In the genomic region with DNA sequence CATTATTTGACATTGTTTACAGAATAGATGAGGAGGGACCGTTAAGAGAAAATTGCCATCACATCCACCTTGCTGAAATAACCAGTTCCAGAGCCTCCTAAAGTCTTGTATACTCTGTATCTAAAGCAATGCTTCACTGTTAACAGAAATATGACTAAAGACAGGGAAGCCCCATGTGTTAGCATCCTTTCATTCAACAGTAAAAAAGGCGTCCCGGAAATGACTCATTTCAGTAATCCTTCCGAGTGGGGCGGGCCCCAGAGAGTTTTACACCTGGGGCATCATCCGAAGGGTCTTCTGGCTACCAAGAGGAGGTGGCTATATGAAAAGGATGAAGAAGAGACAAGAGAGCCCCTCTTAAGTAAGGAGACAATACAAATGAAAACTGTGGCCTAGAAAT, we compare ENCODE assay signal across 15 cellular contexts.
DNase-seq lines count a peak whose midpoint lies in the region; ATAC-seq, FAIRE-seq and TF ChIP-seq lines count a peak whose summit lies in the region.
"Had no signal": no experiment of that assay in that cellular context is flagged by ENCODE, and none has a peak within 500 bp of the region (broad histone marks: within the 10 kb centered on the region; RNA-seq: fewer than 3 reads in every experiment).

No MANE protein-coding gene starts in this region.

- peak overlapping the region; percentile 52 for H3K27ac Mint-ChIP-seq in activated CD8-positive, alpha-beta T cell treated with anti-CD3 and anti-CD28 coated beads for 36 hours
- H3K27ac Mint-ChIP-seq in activated CD8-positive, alpha-beta T cell treated with anti-CD3 and anti-CD28 coated beads, Interleukin-2, amount 10 ng/mL, durations not matched to agents 7 days and 5 days: no peak overlapping the region

- POLR2A ChIA-PET in activated CD8-positive, alpha-beta T cell treated with anti-CD3 and anti-CD28 coated beads for 36 hours (lab: Charles Lee): no interaction called here
- POLR2A ChIA-PET in activated CD8-positive, alpha-beta T cell treated with anti-CD3 and anti-CD28 coated beads, Interleukin-2, amount 10 ng/mL, durations not matched to agents 7 days and 5 days (lab: Charles Lee): interaction anchor here (0.9 kb wide), 1 partner anchor 20 kb away, joined by 3 read pairs; no protein-coding TSS in a partner anchor
- POLR2A ChIA-PET in OCI-LY7 (lab: Charles Lee): interaction anchor here (0.6 kb wide), 2 partner anchors 61 to 296 kb away, joined by 3 read pairs; no protein-coding TSS in a partner anchor

- H3K4me3 ChIP-seq in OCI-LY7 (ENCODE audit: low read depth, low read length, poor library complexity, severe bottlenecking) (no peak overlapping the region), bronchial epithelial cell (ENCODE audit: low read depth, low read length) (no peak overlapping the region), kidney (ENCODE audit: low read length in 2 of 2) (no peak overlapping the region)
- H3K4me3 ChIP-seq: vagina had no signal

- peaks cover 9% of the 10 kb centered on the region; the same call in 1 of the 2 replicates for H3K79me2 ChIP-seq in OCI-LY7 (ENCODE audit: insufficient read depth, low read depth, low read length)

- peaks cover 24% of the 10 kb centered on the region for H3K36me3 Mint-ChIP-seq in activated CD8-positive, alpha-beta T cell treated with anti-CD3 and anti-CD28 coated beads for 36 hours (ENCODE audit: low read depth)
- H3K36me3 Mint-ChIP-seq in activated CD8-positive, alpha-beta T cell treated with anti-CD3 and anti-CD28 coated beads, Interleukin-2, amount 10 ng/mL, durations not matched to agents 7 days and 5 days (ENCODE audit: low read depth): peaks cover 26% of the 10 kb centered on the region

- H3K9me3 ChIP-seq in OCI-LY7 (ENCODE audit: low read length) (peaks cover 23% of the 10 kb centered on the region), kidney (ENCODE audit: control insufficient read depth in 1 of 2, low read length in 2 of 2) (no peaks in the 10 kb centered on the region)
- H3K9me3 ChIP-seq: vagina had no signal

- H3K4me1 ChIP-seq in OCI-LY7 (ENCODE audit: insufficient read depth, low read length, poor library complexity, severe bottlenecking) (peaks cover 41% of the 10 kb centered on the region), kidney (ENCODE audit: control insufficient read depth in 1 of 2, insufficient read depth in 1 of 2, low read depth in 1 of 2, low read length in 2 of 2) (peaks cover 2 to 6% of the 10 kb centered on the region in 2 donors)

- no peaks in the 10 kb centered on the region for H3K9me2 ChIP-seq in OCI-LY7 (ENCODE audit: insufficient read depth, low read length)

- intact Hi-C loops in activated CD8-positive, alpha-beta T cell treated with anti-CD3 and anti-CD28 coated beads for 36 hours (cut with micrococcal nuclease): no loop called here
- intact Hi-C loops in OCI-LY7 (cut with micrococcal nuclease; ENCODE audit: unreplicated experiment): no loop called here
- intact Hi-C loops in kidney (cut with DNase I): no loop called here

- BruUV-seq in OCI-LY7 (replicated peaks; lab: Mats Ljungman, UMichigan): no TSS peak

- H3K4me2 ChIP-seq in OCI-LY7 (ENCODE audit: low read length): peak overlapping the region; percentile 13; the same call in 1 of the 2 replicates

- H2AFZ ChIP-seq in OCI-LY7 (ENCODE audit: low read length): no peak overlapping the region

- peaks cover 24% of the 10 kb centered on the region for H3K4me1 Mint-ChIP-seq in activated CD8-positive, alpha-beta T cell treated with anti-CD3 and anti-CD28 coated beads for 36 hours (ENCODE audit: low read depth)
- peaks cover 18% of the 10 kb centered on the region for H3K4me1 Mint-ChIP-seq in activated CD8-positive, alpha-beta T cell treated with anti-CD3 and anti-CD28 coated beads, Interleukin-2, amount 10 ng/mL, durations not matched to agents 7 days and 5 days (ENCODE audit: low read depth)

- H3K36me3 ChIP-seq in OCI-LY7 (ENCODE audit: insufficient read depth, low read length) (peaks cover 40% of the 10 kb centered on the region), bronchial epithelial cell (ENCODE audit: control insufficient read depth, insufficient read depth, low read length) (no peaks in the 10 kb centered on the region), kidney (ENCODE audit: control insufficient read depth in 1 of 2, insufficient read depth in 2 of 2, low read length in 2 of 2) (no peaks in the 10 kb centered on the region)
- H3K36me3 ChIP-seq: vagina had no signal

- H3K27me3 ChIP-seq in bronchial epithelial cell (ENCODE audit: control insufficient read depth, insufficient read depth, low read length): no peaks in the 10 kb centered on the region
- H3K27me3 ChIP-seq: vagina had no signal

- FAIRE-seq in bronchial epithelial cell (lab: Jason Lieb, UNC) (no peak), kidney (lab: Jason Lieb, UNC) (no peak)
- FAIRE-seq: frontal cortex had no signal

- TF ChIP-seq CTCF in activated CD8-positive, alpha-beta T cell treated with anti-CD3 and anti-CD28 coated beads for 36 hours (IDR thresholded peaks at IDR 0.05): no peak
- TF ChIP-seq CTCF in OCI-LY7 (conservative IDR thresholded peaks at IDR 0.05; ENCODE audit: low read length) (no peak), bronchial epithelial cell (IDR thresholded peaks at IDR 0.05; ENCODE audit: insufficient read depth, low read length, severe bottlenecking) (no peak), kidney (IDR thresholded peaks at IDR 0.05; ENCODE audit: borderline replicate concordance, extremely low read depth, insufficient read depth) (no peak)

- H3K27ac ChIP-seq in OCI-LY7 (ENCODE audit: low read depth, low read length, poor library complexity, severe bottlenecking): peak overlapping the region; percentile 38
- no peak overlapping the region for H3K27ac ChIP-seq in kidney (ENCODE audit: low read depth in 2 of 2, low read length in 2 of 2)
- H3K27ac ChIP-seq: vagina had no signal

- DNase-seq in activated CD8-positive, alpha-beta T cell treated with anti-CD3 and anti-CD28 coated beads for 36 hours: peak; percentile 39
- no peak for DNase-seq in activated CD8-positive, alpha-beta T cell treated with anti-CD3 and anti-CD28 coated beads, Interleukin-2, amount 10 ng/mL, durations not matched to agents 7 days and 5 days
- DNase-seq in ELR (ENCODE audit: low read depth) (peak; percentile 77), OCI-LY7 (ENCODE audit: low spot score) (peak; percentile 55), bronchial epithelial cell (ENCODE audit: low read depth) (peak; percentile 54), NCI-H82 (lab: John Stamatoyannopoulos, UW) (no peak), kidney (no peak), DMS153 treated with DMSO at 0.1 percent for 48 hours (lab: John Stamatoyannopoulos, UW; ENCODE audit: unreplicated experiment) (no peak)
- DNase-seq: CD8-positive, alpha-beta memory T cell; central memory CD4-positive, alpha-beta T cell; effector memory CD4-positive, alpha-beta T cell; naive thymus-derived CD4-positive, alpha-beta T cell; NCI-H1048 had no signal

- no peaks in the 10 kb centered on the region for H3K27me3 Mint-ChIP-seq in activated CD8-positive, alpha-beta T cell treated with anti-CD3 and anti-CD28 coated beads for 36 hours
- H3K27me3 Mint-ChIP-seq in activated CD8-positive, alpha-beta T cell treated with anti-CD3 and anti-CD28 coated beads, Interleukin-2, amount 10 ng/mL, durations not matched to agents 7 days and 5 days (ENCODE audit: low read depth): no peaks in the 10 kb centered on the region
- H3K27me3 Mint-ChIP-seq: CD8-positive, alpha-beta memory T cell; naive thymus-derived CD4-positive, alpha-beta T cell had no signal

- H4K20me1 ChIP-seq in OCI-LY7 (ENCODE audit: insufficient read depth, low read length): no peaks in the 10 kb centered on the region

- CTCF ChIA-PET in activated CD8-positive, alpha-beta T cell treated with anti-CD3 and anti-CD28 coated beads for 36 hours (lab: Charles Lee): no interaction called here
- CTCF ChIA-PET in activated CD8-positive, alpha-beta T cell treated with anti-CD3 and anti-CD28 coated beads, Interleukin-2, amount 10 ng/mL, durations not matched to agents 7 days and 5 days (lab: Charles Lee): interaction anchor here (1.0 to 1.2 kb wide), 2 partner anchors 99 to 181 kb away, joined by 3 to 4 read pairs; no protein-coding TSS in a partner anchor
- CTCF ChIA-PET in OCI-LY7 (lab: Charles Lee; ENCODE audit: unreplicated experiment): no interaction called here

- H3K4me3 Mint-ChIP-seq in activated CD8-positive, alpha-beta T cell treated with anti-CD3 and anti-CD28 coated beads for 36 hours: no peak overlapping the region
- H3K4me3 Mint-ChIP-seq in activated CD8-positive, alpha-beta T cell treated with anti-CD3 and anti-CD28 coated beads, Interleukin-2, amount 10 ng/mL, durations not matched to agents 7 days and 5 days: no peak overlapping the region
- H3K4me3 Mint-ChIP-seq: CD8-positive, alpha-beta memory T cell; naive thymus-derived CD4-positive, alpha-beta T cell had no signal

- H3K9me3 Mint-ChIP-seq in activated CD8-positive, alpha-beta T cell treated with anti-CD3 and anti-CD28 coated beads for 36 hours: peaks cover 10% of the 10 kb centered on the region
- H3K9me3 Mint-ChIP-seq in activated CD8-positive, alpha-beta T cell treated with anti-CD3 and anti-CD28 coated beads, Interleukin-2, amount 10 ng/mL, durations not matched to agents 7 days and 5 days (ENCODE audit: insufficient read depth): peaks cover 9% of the 10 kb centered on the region

- peak; percentile 58 for ATAC-seq in activated CD8-positive, alpha-beta T cell treated with anti-CD3 and anti-CD28 coated beads for 36 hours
- ATAC-seq in activated CD8-positive, alpha-beta T cell treated with anti-CD3 and anti-CD28 coated beads, Interleukin-2, amount 10 ng/mL, durations not matched to agents 7 days and 5 days: no peak
- ATAC-seq: naive thymus-derived CD4-positive, alpha-beta T cell had no signal

- H3K9ac ChIP-seq in kidney (ENCODE audit: low read length in 2 of 2): no peak overlapping the region

Comparison
In these comparisons a context has a peak if more than half of its experiments do, and no peak if none do; other contexts are left out.
1. DNase-seq: peak in activated CD8-positive, alpha-beta T cell treated with anti-CD3 and anti-CD28 coated beads for 36 hours (single experiment), ELR (single experiment), OCI-LY7 (single experiment) and bronchial epithelial cell (single experiment); none in activated CD8-positive, alpha-beta T cell treated with anti-CD3 and anti-CD28 coated beads, Interleukin-2, amount 10 ng/mL, durations not matched to agents 7 days and 5 days (single experiment), NCI-H82 (single experiment), kidney (single experiment) and DMS153 treated with DMSO at 0.1 percent for 48 hours (single experiment).